Comparison of ENCODE assay signal across 26 cellular contexts in genomic region chr20:43022081-43022480, GRCh38.
DNase-seq lines count a peak whose midpoint lies in the region; FAIRE-seq and TF ChIP-seq lines count a peak whose summit lies in the region.
"Had no signal": no experiment of that assay in that cellular context is flagged by ENCODE, and none has a peak within 500 bp of the region (broad histone marks: within the 10 kb centered on the region; RNA-seq: fewer than 3 reads in every experiment).

No MANE protein-coding gene starts in this region.

- H3K27ac ChIP-seq in Karpas-422 (ENCODE audit: low read length) (peak overlapping the region; percentile 97), astrocyte (ENCODE audit: low read depth, low read length) (no peak overlapping the region), small intestine (ENCODE audit: low read depth in 1 of 2, low read length in 1 of 2) (no peak overlapping the region), spleen (no peak overlapping the region)
- H3K27ac ChIP-seq: A549; BLaER1 treated with 17β-estradiol and CSF1 and Interleukin-3, amounts not matched to agents 10 nM and 100 nM had no signal

- 54 to 80% (median 68%) methylated on average over 2 of the region's 2 CpGs for WGBS in small intestine, 3 donors
- 80 to 93% (median 87%) methylated on average over 2 of the region's 2 CpGs for WGBS in spleen, 5 donors

- intact Hi-C loops in spleen (cut with DNase I; ENCODE audit: low total_unique reads), result no loop called here

- H3K36me3 Mint-ChIP-seq in astrocyte (ENCODE audit: low read depth, unreplicated experiment) (no peaks in the 10 kb centered on the region), nephron progenitor cell (ENCODE audit: low read depth) (no peaks in the 10 kb centered on the region)
- H3K36me3 Mint-ChIP-seq: CD14-positive monocyte; CD8-positive, alpha-beta memory T cell had no signal

- H3K9me3 ChIP-seq in Karpas-422 (ENCODE audit: low read length) (no peaks in the 10 kb centered on the region), astrocyte (ENCODE audit: insufficient read depth, low read depth, low read length) (peaks cover 2% of the 10 kb centered on the region), small intestine (ENCODE audit: control insufficient read depth, low read depth) (no peaks in the 10 kb centered on the region), spleen (no peaks in the 10 kb centered on the region)
- H3K9me3 ChIP-seq: A549; BE2C; BLaER1 treated with 17β-estradiol and CSF1 and Interleukin-3, amounts not matched to agents 10 nM and 100 nM; HAP-1 had no signal

- DNase-seq in Karpas-422 (peak; percentile 59), astrocyte (ENCODE audit: low read depth) (no peak), nephron progenitor cell (no peak), small intestine (peak; percentile 1), NCI-H748 treated with DMSO at 0.1 percent for 48 hours (lab: John Stamatoyannopoulos, UW) (no peak), DMS79 treated with DMSO at 0.1 percent for 48 hours (lab: John Stamatoyannopoulos, UW) (no peak), spleen (no peak)
- DNase-seq: 8988T; ACHN; AML-193; BE2C; CD4-positive, alpha-beta T cell; CD8-positive, alpha-beta memory T cell; DMS 273 treated with DMSO at 0.1 percent for 48 hours; DMS79; GF-D8; GOT3; HFFc6 had no signal

- H2AFZ ChIP-seq in Karpas-422 (ENCODE audit: low read length) (no peak overlapping the region), astrocyte (ENCODE audit: low read depth, low read length) (no peak overlapping the region)

- H3K4me3 Mint-ChIP-seq in astrocyte (ENCODE audit: unreplicated experiment) (no peak overlapping the region), nephron progenitor cell (no peak overlapping the region)
- H3K4me3 Mint-ChIP-seq: CD14-positive monocyte; CD4-positive, alpha-beta T cell; CD8-positive, alpha-beta memory T cell; HFFc6 had no signal

- H3K27me3 ChIP-seq in Karpas-422 (ENCODE audit: low read length) (no peaks in the 10 kb centered on the region), astrocyte (ENCODE audit: insufficient read depth, low read length) (no peaks in the 10 kb centered on the region), small intestine (ENCODE audit: control insufficient read depth in 2 of 2, insufficient read depth in 2 of 2, low read length in 2 of 2) (no peaks in the 10 kb centered on the region), spleen (replicated peaks in 1 of 7) (peaks cover 0 to 8% (median 0%) of the 10 kb centered on the region in 7 donors)
- H3K27me3 ChIP-seq: BE2C; BLaER1 treated with 17β-estradiol and CSF1 and Interleukin-3, amounts not matched to agents 10 nM and 100 nM had no signal

- no peaks in the 10 kb centered on the region for H3K9me2 ChIP-seq in Karpas-422 (replicated peaks; ENCODE audit: insufficient read depth, low read length)

- TF ChIP-seq POLR2A in spleen (IDR thresholded peaks at IDR 0.05), result no peak

- H3K4me3 ChIP-seq in Karpas-422 (ENCODE audit: low read length) (no peak overlapping the region), astrocyte (ENCODE audit: insufficient read depth, low read depth, low read length) (no peak overlapping the region), small intestine (ENCODE audit: low read depth in 1 of 2, low read length in 2 of 2) (no peak overlapping the region), spleen (no peak overlapping the region)
- H3K4me3 ChIP-seq: A549; BLaER1 treated with 17β-estradiol and CSF1 and Interleukin-3, amounts not matched to agents 10 nM and 100 nM; HAP-1 had no signal

- H3K4me1 ChIP-seq in Karpas-422 (ENCODE audit: low read length) (peaks cover 59% of the 10 kb centered on the region), astrocyte (ENCODE audit: insufficient read depth, low read length) (no peaks in the 10 kb centered on the region), small intestine (ENCODE audit: control insufficient read depth in 2 of 2, insufficient read depth in 1 of 2, low read depth in 1 of 2, low read length in 1 of 2) (no peaks in the 10 kb centered on the region), spleen (no peaks in the 10 kb centered on the region)
- H3K4me1 ChIP-seq: A549, BE2C, HAP-1 had no signal

- no peak for FAIRE-seq in astrocyte (lab: Jason Lieb, UNC)
- FAIRE-seq in small intestine (lab: Jason Lieb, UNC), result no peak
- FAIRE-seq: A549, D721Med, GM12891, GM18507, H54 had no signal

- H3K9ac ChIP-seq in Karpas-422 (ENCODE audit: low read length), result peak overlapping the region; percentile 66
- no peak overlapping the region for H3K9ac ChIP-seq in astrocyte (ENCODE audit: low read length)
- H3K9ac ChIP-seq: BLaER1 treated with 17β-estradiol and CSF1 and Interleukin-3, amounts not matched to agents 10 nM and 100 nM had no signal

- H3K9me3 Mint-ChIP-seq in astrocyte (ENCODE audit: unreplicated experiment) (no peaks in the 10 kb centered on the region), nephron progenitor cell (no peaks in the 10 kb centered on the region)
- H3K9me3 Mint-ChIP-seq: CD4-positive, alpha-beta T cell had no signal

- H3K79me2 ChIP-seq in Karpas-422 (ENCODE audit: low read length) (no peaks in the 10 kb centered on the region), astrocyte (ENCODE audit: insufficient read depth, low read length) (no peaks in the 10 kb centered on the region)

- H3K36me3 ChIP-seq in Karpas-422 (ENCODE audit: insufficient read depth, low read length) (no peaks in the 10 kb centered on the region), astrocyte (ENCODE audit: insufficient read depth, low read length) (no peaks in the 10 kb centered on the region), small intestine (ENCODE audit: control insufficient read depth in 2 of 2, insufficient read depth in 2 of 2, low read length in 2 of 2) (no peaks in the 10 kb centered on the region), spleen (no peaks in the 10 kb centered on the region)
- H3K36me3 ChIP-seq: BE2C; BLaER1 treated with 17β-estradiol and CSF1 and Interleukin-3, amounts not matched to agents 10 nM and 100 nM; HAP-1 had no signal

- H3K27me3 Mint-ChIP-seq in astrocyte (ENCODE audit: low read depth, unreplicated experiment) (no peaks in the 10 kb centered on the region), nephron progenitor cell (ENCODE audit: low read depth, poor library complexity) (peaks cover 9% of the 10 kb centered on the region)

- TF ChIP-seq CTCF in astrocyte (IDR thresholded peaks at IDR 0.05; ENCODE audit: insufficient read depth, low read depth, low read length), result no peak
- TF ChIP-seq CTCF in nephron progenitor cell (IDR thresholded peaks at IDR 0.05), result no peak
- TF ChIP-seq CTCF in spleen (IDR thresholded peaks at IDR 0.05 in 8 of 11, conservative IDR thresholded peaks at IDR 0.05 in 3 of 11), result no peak

- no peaks in the 10 kb centered on the region for H3K4me1 Mint-ChIP-seq in astrocyte (ENCODE audit: low read depth, unreplicated experiment)
- H3K4me1 Mint-ChIP-seq in nephron progenitor cell, result no peaks in the 10 kb centered on the region
- H3K4me1 Mint-ChIP-seq: CD14-positive monocyte; CD8-positive, alpha-beta memory T cell had no signal

- peak overlapping the region; percentile 47 for H3K27ac Mint-ChIP-seq in astrocyte (ENCODE audit: unreplicated experiment)
- H3K27ac Mint-ChIP-seq in nephron progenitor cell, result peak overlapping the region; percentile 48
- H3K27ac Mint-ChIP-seq: CD14-positive monocyte; CD4-positive, alpha-beta T cell; CD8-positive, alpha-beta memory T cell; HFFc6 had no signal

- peak overlapping the region; percentile 39 for H3K4me2 ChIP-seq in Karpas-422 (ENCODE audit: low read depth, low read length, poor library complexity, severe bottlenecking)
- no peak overlapping the region for H3K4me2 ChIP-seq in astrocyte (ENCODE audit: low read length)
- H3K4me2 ChIP-seq: A549; BLaER1 treated with 17β-estradiol and CSF1 and Interleukin-3, amounts not matched to agents 10 nM and 100 nM had no signal

- H4K20me1 ChIP-seq in Karpas-422 (ENCODE audit: insufficient read depth, low read depth, low read length) (no peaks in the 10 kb centered on the region), astrocyte (ENCODE audit: insufficient read depth, low read length) (no peaks in the 10 kb centered on the region)
- H4K20me1 ChIP-seq: BLaER1 treated with 17β-estradiol and CSF1 and Interleukin-3, amounts not matched to agents 10 nM and 100 nM had no signal

Comparison
In these comparisons a context has a peak if more than half of its experiments do, and no peak if none do; other contexts are left out.
1. DNase-seq: peak in Karpas-422 (single experiment) and small intestine (single experiment); none in astrocyte (single experiment), nephron progenitor cell (single experiment), NCI-H748 treated with DMSO at 0.1 percent for 48 hours (single experiment), DMS79 treated with DMSO at 0.1 percent for 48 hours (single experiment) and spleen (single experiment).